23 cellular contexts compared by ENCODE assay signal in the genomic region with DNA sequence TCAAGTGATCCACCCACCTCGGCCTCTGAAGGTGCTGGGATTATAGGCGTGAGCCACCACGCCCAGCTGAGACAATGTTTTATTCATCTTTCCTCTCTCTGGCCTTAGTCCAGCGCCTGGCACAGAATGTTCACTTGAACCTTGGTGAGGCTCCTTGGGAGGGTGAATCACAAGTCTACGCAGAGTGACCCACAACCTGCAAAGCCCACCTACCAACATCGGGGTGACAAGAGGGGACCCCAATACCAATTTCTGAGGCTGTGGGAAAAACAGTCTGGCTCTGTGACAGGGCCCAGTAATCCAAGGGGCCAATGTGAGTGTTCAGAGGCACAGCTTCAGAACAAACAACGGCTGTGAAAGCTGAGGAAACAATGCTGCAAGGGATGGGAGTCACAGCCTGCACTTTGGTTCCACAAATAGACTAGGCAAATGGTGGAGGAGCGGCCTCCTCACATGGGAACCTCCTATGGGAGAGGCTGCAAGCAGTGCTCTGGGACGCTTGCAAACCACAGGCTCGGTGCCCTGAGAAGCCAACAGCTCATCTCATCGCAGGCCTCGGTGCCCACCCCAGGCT.
"Had no signal": no experiment of that assay in that cellular context is flagged by ENCODE, and none has a peak within 500 bp of the region (broad histone marks: within the 10 kb centered on the region; RNA-seq: fewer than 3 reads in every experiment).

No MANE protein-coding gene starts in this region.

- H3K27me3 ChIP-seq: cardiac muscle cell, right lobe of liver, tibial artery had no signal

- H3K4me3 Mint-ChIP-seq: activated naive CD8-positive, alpha-beta T cell treated with anti-CD3 and anti-CD28 coated beads, Interleukin-2, amount 10 ng/mL, durations not matched to agents 7 days and 5 days; activated T-helper 17 cell treated with anti-CD3 and anti-CD28 coated beads, Interleukin-2, amount 50 U/mL, for 72 hours; nephron progenitor cell; stimulated activated effector memory CD8-positive, alpha-beta T cell treated with anti-CD3 and anti-CD28 coated beads, Interleukin-12 subunit alpha, Interleukin-12 subunit beta, amount 100 ng/mL, for 72 hours; stimulated activated naive CD8-positive, alpha-beta T cell treated with anti-CD3 and anti-CD28 coated beads, Interleukin-15, amount 100 ng/mL, for 72 hours had no signal

- FAIRE-seq: kidney, small intestine, TTC549 had no signal

- H3K27me3 Mint-ChIP-seq: activated naive CD8-positive, alpha-beta T cell treated with anti-CD3 and anti-CD28 coated beads, Interleukin-2, amount 10 ng/mL, durations not matched to agents 7 days and 5 days; stimulated activated naive CD8-positive, alpha-beta T cell treated with anti-CD3 and anti-CD28 coated beads, Interleukin-15, amount 100 ng/mL, for 72 hours had no signal

- H3K27ac ChIP-seq: cardiac muscle cell, heart right ventricle, left ventricle myocardium inferior, tibial artery, WERI-Rb-1 had no signal

- H3K27ac Mint-ChIP-seq: activated T-helper 17 cell treated with anti-CD3 and anti-CD28 coated beads, Interleukin-2, amount 50 U/mL, for 72 hours; nephron progenitor cell; stimulated activated effector memory CD8-positive, alpha-beta T cell treated with anti-CD3 and anti-CD28 coated beads, Interleukin-12 subunit alpha, Interleukin-12 subunit beta, amount 100 ng/mL, for 72 hours had no signal

- DNase-seq: activated naive CD4-positive, alpha-beta T cell; activated naive CD8-positive, alpha-beta T cell treated with anti-CD3 and anti-CD28 coated beads, Interleukin-2, amount 10 ng/mL, durations not matched to agents 7 days and 5 days; activated T-cell treated with anti-CD3 and anti-CD28 coated beads, Interleukin-2, amount 50 U/mL, for 1 hour; amniotic stem cell; cortex of kidney; foreskin fibroblast; heart right ventricle; kidney; left ventricle myocardium inferior; midbrain; nephron progenitor cell; nucleus accumbens; right lobe of liver; small intestine; stimulated activated CD4-positive, alpha-beta T cell treated with anti-CD3 and anti-CD28 coated beads, Interleukin-2, amount 100 ng/mL, for 24 hours; stimulated activated naive CD8-positive, alpha-beta T cell treated with anti-CD3 and anti-CD28 coated beads, Interleukin-15, amount 100 ng/mL, for 72 hours; T-helper 1 cell; tibial artery; WERI-Rb-1 had no signal

- H3K4me3 ChIP-seq: cardiac muscle cell, heart right ventricle, left ventricle myocardium inferior, right lobe of liver, tibial artery had no signal

- H3K9me3 Mint-ChIP-seq: activated T-helper 17 cell treated with anti-CD3 and anti-CD28 coated beads, Interleukin-2, amount 50 U/mL, for 72 hours had no signal

- H3K9me3 ChIP-seq: heart right ventricle, left ventricle myocardium inferior, right lobe of liver, tibial artery had no signal

- H3K36me3 Mint-ChIP-seq: stimulated activated effector memory CD8-positive, alpha-beta T cell treated with anti-CD3 and anti-CD28 coated beads, Interleukin-12 subunit alpha, Interleukin-12 subunit beta, amount 100 ng/mL, for 72 hours had no signal

- ATAC-seq: activated T-helper 17 cell treated with anti-CD3 and anti-CD28 coated beads, Interleukin-2, amount 50 U/mL, for 72 hours; heart right ventricle; stimulated activated effector memory CD8-positive, alpha-beta T cell treated with anti-CD3 and anti-CD28 coated beads, Interleukin-12 subunit alpha, Interleukin-12 subunit beta, amount 100 ng/mL, for 72 hours; stimulated activated naive CD8-positive, alpha-beta T cell treated with anti-CD3 and anti-CD28 coated beads, Interleukin-15, amount 100 ng/mL, for 72 hours had no signal

- H3K36me3 ChIP-seq: cardiac muscle cell, heart right ventricle, left ventricle myocardium inferior, right lobe of liver, tibial artery, WERI-Rb-1 had no signal

- H3K4me1 Mint-ChIP-seq: nephron progenitor cell had no signal
